Comparison of ENCODE assay signal across 8 cellular contexts in genomic region chr1:203673550-203674411, GRCh38. TPM values are rescaled to one million over a fixed set of nuclear protein-coding genes. Genes with fewer than 3 reads are reported as not detected.
DNase-seq lines count a peak whose midpoint lies in the region; ATAC-seq, FAIRE-seq and TF ChIP-seq lines count a peak whose summit lies in the region.

No MANE protein-coding gene starts in this region.

- POLR2A ChIA-PET in CD8-positive, alpha-beta T cell (lab: Charles Lee): interaction anchor here (0.7 to 3.2 kb wide), 7 partner anchors 9 to 349 kb away, joined by 3 to 28 read pairs (median 4); partner anchors contain the start of gene ATP2B4
- POLR2A ChIA-PET in GM12878 (lab: Charles Lee): interaction anchor here (0.6 to 1.0 kb wide), 2 partner anchors 14 to 349 kb away, joined by 4 to 6 read pairs; no protein-coding TSS in a partner anchor

- TF ChIP-seq POLR2A in GM12878 (IDR thresholded peaks at IDR 0.05; ENCODE audit: low read depth, low read length): no peak

- H3K4me1 ChIP-seq in CD8-positive, alpha-beta T cell (ENCODE audit: insufficient read depth, low read length): peaks cover 48% of the 10 kb centered on the region
- peaks cover 6% of the 10 kb centered on the region; the same call in 1 of the 2 replicates for H3K4me1 ChIP-seq in GM12878 (ENCODE audit: control insufficient read depth, insufficient read depth, low read length)
- peaks cover 27% of the 10 kb centered on the region for H3K4me1 ChIP-seq in keratinocyte (ENCODE audit: control insufficient read depth, extremely low read depth, insufficient read depth, low read length)

- no peaks in the 10 kb centered on the region for H3K27me3 ChIP-seq in CD8-positive, alpha-beta T cell (ENCODE audit: insufficient read depth, low read length)
- H3K27me3 ChIP-seq in GM12878 (replicated peaks in 1 of 2; ENCODE audit: control insufficient read depth in 2 of 2, insufficient read depth in 2 of 2, low read length in 1 of 2) (no peaks in the 10 kb centered on the region; a peak in 2 of 4 replicates), keratinocyte (ENCODE audit: control insufficient read depth, extremely low read depth, insufficient read depth, low read length) (no peaks in the 10 kb centered on the region)

- peaks cover 2% of the 10 kb centered on the region for H3K9me1 ChIP-seq in keratinocyte (ENCODE audit: control insufficient read depth, extremely low read depth, insufficient read depth, low read length)

- H3K4me1 Mint-ChIP-seq in CD8-positive, alpha-beta T cell (ENCODE audit: low read depth): peaks cover 66% of the 10 kb centered on the region

- FAIRE-seq in GM12878 (lab: Jason Lieb, UNC): peak; percentile 66
- FAIRE-seq in keratinocyte (lab: Jason Lieb, UNC): peak; percentile 76

- no peaks in the 10 kb centered on the region for H3K9me3 Mint-ChIP-seq in CD8-positive, alpha-beta T cell

- H3K4me2 ChIP-seq in GM12878 (ENCODE audit: control insufficient read depth, insufficient read depth) (no peak overlapping the region), keratinocyte (ENCODE audit: control insufficient read depth, extremely low read depth, insufficient read depth, low read depth, low read length) (peak overlapping the region; percentile 42)

- H3K9me3 ChIP-seq in CD8-positive, alpha-beta T cell (ENCODE audit: low read length): no peaks in the 10 kb centered on the region
- no peaks in the 10 kb centered on the region for H3K9me3 ChIP-seq in GM12878 (replicated peaks; ENCODE audit: control insufficient read depth, insufficient read depth, low read length)
- H3K9me3 ChIP-seq in keratinocyte (ENCODE audit: control insufficient read depth, low read depth, low read length): no peaks in the 10 kb centered on the region

- no peaks in the 10 kb centered on the region for H3K36me3 ChIP-seq in CD8-positive, alpha-beta T cell (ENCODE audit: insufficient read depth, low read length)
- no peaks in the 10 kb centered on the region for H3K36me3 ChIP-seq in GM12878 (ENCODE audit: control insufficient read depth in 2 of 2, insufficient read depth in 2 of 2, low read length in 1 of 2)
- peaks cover 2 to 9% of the 10 kb centered on the region in 2 experiments for H3K36me3 ChIP-seq in keratinocyte (ENCODE audit: control insufficient read depth in 2 of 2, extremely low read depth in 1 of 2, insufficient read depth in 2 of 2, low read length in 2 of 2)

- peaks cover 17% of the 10 kb centered on the region for H3K36me3 Mint-ChIP-seq in CD8-positive, alpha-beta T cell

- RAD21 ChIA-PET in GM12878 (lab: Charles Lee; ENCODE audit: unreplicated experiment): interaction anchor here (0.6 kb wide), 1 partner anchor 334 kb away, joined by 3 read pairs; no protein-coding TSS in a partner anchor

- dilution Hi-C loops in keratinocyte (cut with MboI; ENCODE audit: extremely low pct_ligation_motif_present, low sequenced_read_pairs): no loop called here

- H3K27me3 Mint-ChIP-seq in CD8-positive, alpha-beta T cell (ENCODE audit: low read depth): no peaks in the 10 kb centered on the region

- peak overlapping the region; percentile 56 for H3K4me3 Mint-ChIP-seq in CD8-positive, alpha-beta T cell

- H3K79me2 ChIP-seq in GM12878 (ENCODE audit: control insufficient read depth, insufficient read depth, low read length) (no peaks in the 10 kb centered on the region), keratinocyte (ENCODE audit: control insufficient read depth, insufficient read depth, low read length) (peaks cover 41% of the 10 kb centered on the region)

- no peaks in the 10 kb centered on the region for H4K20me1 ChIP-seq in GM12878 (ENCODE audit: control insufficient read depth, insufficient read depth)
- H4K20me1 ChIP-seq in keratinocyte (ENCODE audit: control insufficient read depth, extremely low read depth, insufficient read depth, low read length): no peaks in the 10 kb centered on the region

- peak; percentile 43 to 79 (median 69) for DNase-seq in CD8-positive, alpha-beta T cell
- peak; percentile 74 for DNase-seq in HT-29 (ENCODE audit: low spot score)
- peak; percentile 75 for DNase-seq in T1000 (lab: John Stamatoyannopoulos, UW)
- no peak for DNase-seq in GM12878 (ENCODE audit: low read depth, low spot score)
- no peak for DNase-seq in keratinocyte (ENCODE audit: low read depth, low spot score)
- peak; percentile 70 for DNase-seq in stimulated activated CD4-positive, alpha-beta T cell treated with anti-CD3 and anti-CD28 coated beads, Interleukin-15, amount 100 ng/mL, for 24 hours
- no peak for DNase-seq in mesenteric fat pad (ENCODE audit: low spot score)
- DNase-seq in occipital lobe (lab: John Stamatoyannopoulos, UW): no peak

- CTCF ChIA-PET in CD8-positive, alpha-beta T cell (lab: Charles Lee): interaction anchor here (0.7 to 3.1 kb wide), 15 partner anchors 14 to 166 kb away, joined by 3 to 20 read pairs (median 4); partner anchors contain the start of genes ATP2B4 and LAX1
- CTCF ChIA-PET in GM12878 (lab: Yijun Ruan, JAX): interaction anchor here (0.6 to 1.9 kb wide), 5 partner anchors 13 to 96 kb away, joined by 3 to 9 read pairs (median 3); no protein-coding TSS in a partner anchor

- no TSS peak for BruUV-seq in GM12878 (replicated peaks; lab: Mats Ljungman, UMichigan)

- peak; percentile 18; the same call in 1 of the 2 replicates for TF ChIP-seq RAD21 in GM12878 (IDR thresholded peaks at IDR 0.05; ENCODE audit: insufficient read depth, low read depth, low read length)

- H3K9ac ChIP-seq in GM12878 (ENCODE audit: control insufficient read depth, insufficient read depth, low read length) (no peak overlapping the region), keratinocyte (ENCODE audit: control insufficient read depth, extremely low read depth, insufficient read depth, low read length) (peak overlapping the region; percentile 8)

- ATAC-seq in CD8-positive, alpha-beta T cell: peak; percentile 88
- ATAC-seq in GM12878: peak; percentile 80

- in situ Hi-C loops in GM12878 (cut with MboI): no loop called here

- intact Hi-C loops in CD8-positive, alpha-beta T cell (cut with DNase I, micrococcal nuclease): loop anchor here (1.0 to 10.0 kb wide), 8 partner anchors 23 to 91 kb away; partner anchors contain the start of genes ATP2B4 (in 2 of the 2) and LAX1 (in 1 of the 2)
- intact Hi-C loops in GM12878 (cut with micrococcal nuclease; ENCODE audit: unreplicated experiment): no loop called here

- peak overlapping the region; percentile 66 for H2AFZ ChIP-seq in GM12878 (ENCODE audit: control insufficient read depth, low read depth, low read length)
- H2AFZ ChIP-seq in keratinocyte (ENCODE audit: control insufficient read depth, low read length): no peak overlapping the region

- peak; percentile 41 for TF ChIP-seq CTCF in CD8-positive, alpha-beta T cell (IDR thresholded peaks at IDR 0.05)
- TF ChIP-seq CTCF in GM12878 (IDR thresholded peaks at IDR 0.05 in 2 of 3, conservative IDR thresholded peaks at IDR 0.05 in 1 of 3; ENCODE audit: control insufficient read depth in 2 of 3, extremely low read depth in 1 of 3, insufficient read depth in 1 of 3, low read depth in 3 of 3, low read length in 3 of 3): peak; percentile 21 to 30 (median 22); a peak in 3 of 6 replicates
- TF ChIP-seq CTCF in keratinocyte (optimal IDR thresholded peaks at IDR 0.05 in 1 of 3, IDR thresholded peaks at IDR 0.05 in 1 of 3, conservative IDR thresholded peaks at IDR 0.05 in 1 of 3; ENCODE audit: extremely low read depth in 1 of 3, insufficient read depth in 2 of 3, low read length in 3 of 3): peak; percentile 22 to 45 (median 27)

- peak overlapping the region; percentile 98 for H3K27ac Mint-ChIP-seq in CD8-positive, alpha-beta T cell

- H3K4me3 ChIP-seq in CD8-positive, alpha-beta T cell (ENCODE audit: low read depth, low read length): no peak overlapping the region
- H3K4me3 ChIP-seq in GM12878: no peak overlapping the region
- no peak overlapping the region for H3K4me3 ChIP-seq in keratinocyte (ENCODE audit: control insufficient read depth in 2 of 3, extremely low read depth in 1 of 3, insufficient read depth in 2 of 3, low read depth in 1 of 3, low read length in 3 of 3)

- 20% methylated on average over 13 of the region's 13 CpGs for WGBS in GM12878 (ENCODE audit: insufficient coverage, insufficient replicate concordance, low lambda C conversion rate, missing lambda C conversion rate)

- no peak for TF ChIP-seq EP300 in GM12878 (IDR thresholded peaks at IDR 0.05; ENCODE audit: borderline replicate concordance in 1 of 2, control insufficient read depth in 1 of 2, low read depth in 2 of 2, low read length in 2 of 2)

- SMC1A ChIA-PET in GM12878 (lab: Charles Lee; ENCODE audit: uncharacterized antibody, unreplicated experiment): interaction anchor here (0.9 to 1.0 kb wide), 2 partner anchors 10 to 48 kb away, joined by 3 to 4 read pairs; partner anchors contain the start of gene ATP2B4

- H3K27ac ChIP-seq in CD8-positive, alpha-beta T cell (ENCODE audit: low read depth, low read length): peak overlapping the region; percentile 11
- H3K27ac ChIP-seq in GM12878 (ENCODE audit: control insufficient read depth, insufficient read depth): no peak overlapping the region
- peak overlapping the region; percentile 49 for H3K27ac ChIP-seq in keratinocyte (ENCODE audit: control insufficient read depth, insufficient read depth, low read length)

RNA-seq across cellular contexts. Expression of gene ATP2B4, which starts 47.1 kb away (rescaled TPM):
- 10 to 100 TPM; 10.6 to 12.0 TPM for total RNA-seq in CD8-positive, alpha-beta T cell
- 5.5 TPM in 2 replicates for total RNA-seq in HT-29 (2014; rRNA removed; shearing (Covaris generic))
- total RNA-seq in GM12878 (2013; cell fraction: nucleolus; rRNA removed): 50.4 and 52.6 TPM in 2 replicates
- total RNA-seq in GM12878 (2014; rRNA removed) (4.6 and 5.5 TPM in 2 replicates), GM12878 (2014; rRNA removed; fragmentation: Illumina TruSeq; extraction: Trizol) (5.5 and 5.7 TPM in 2 replicates), GM12878 (2021) (7.1 and 7.6 TPM in 2 replicates), mesenteric fat pad (122 TPM), occipital lobe (35.2 TPM)
- polyA plus RNA-seq in GM12878 (2011; ENCODE audit: low read depth): 0.76 TPM
- polyA plus RNA-seq in GM12878 (2011; rRNA removed) (2.5 and 3.0 TPM in 2 replicates), GM12878 (2014; fragmentation: Illumina TruSeq; extraction: Trizol) (8.4 and 10.0 TPM in 2 replicates), GM12878 (2014; fragmentation: Nextera tagmentation; extraction: Ambion mirVana) (1 to 10 TPM; 2.3 to 2.6 TPM), GM12878 (2014; rRNA removed) (5.5 and 6.3 TPM in 2 replicates), GM12878 (2016; fragmentation: Nextera tagmentation; extraction: Ambion mirVana) (1 to 10 TPM; 2.0 to 2.5 TPM), keratinocyte (76.9 to 112 TPM (median 84.8 TPM) in 3 replicates)
- 1.9 and 2.3 TPM in 2 replicates for polyA plus RNA-seq in GM12878 (2011; cell fraction: cytosol; rRNA removed)
- 3.5 and 3.7 TPM in 2 replicates for polyA plus RNA-seq in GM12878 (2011; cell fraction: nucleus; rRNA removed)
- polyA plus RNA-seq in GM12878 (2012): 1.2 and 1.6 TPM in 2 replicates
- polyA minus RNA-seq in GM12878 (2011; rRNA and poly(A)+ RNA removed): 6.0 and 9.1 TPM in 2 replicates
- polyA minus RNA-seq in GM12878 (2011; cell fraction: cytosol; rRNA and poly(A)+ RNA removed): 2.7 and 5.5 TPM in 2 replicates
- 1.3 and 3.3 TPM in 2 replicates for polyA minus RNA-seq in GM12878 (2011; cell fraction: nucleus; rRNA and poly(A)+ RNA removed)
- 27.7 TPM for polyA plus RNA-seq in keratinocyte (2011; ENCODE audit: low read depth)
- polyA plus RNA-seq in keratinocyte (2011; cell fraction: cytosol; rRNA removed): 26.3 and 45.0 TPM in 2 replicates
- 201 and 208 TPM in 2 replicates for polyA plus RNA-seq in keratinocyte (2011; cell fraction: nucleus; rRNA removed)
- polyA plus RNA-seq in keratinocyte (2012; ENCODE audit: low replicate concordance): 61.6 and 86.8 TPM in 2 replicates
- 144 to 335 TPM (median 224 TPM) in 3 replicates for polyA minus RNA-seq in keratinocyte
- 83.3 TPM for polyA minus RNA-seq in keratinocyte (2011; cell fraction: cytosol; rRNA and poly(A)+ RNA removed)
- 266 and 461 TPM in 2 replicates for polyA minus RNA-seq in keratinocyte (2011; cell fraction: nucleus; rRNA and poly(A)+ RNA removed)

Comparison
In these comparisons a context has a peak if more than half of its experiments do, and no peak if none do; other contexts are left out.
1. DNase-seq: peak in CD8-positive, alpha-beta T cell (7 of 7), HT-29 (single experiment), T1000 (single experiment) and stimulated activated CD4-positive, alpha-beta T cell treated with anti-CD3 and anti-CD28 coated beads, Interleukin-15, amount 100 ng/mL, for 24 hours (single experiment); none in GM12878 (single experiment), keratinocyte (single experiment), mesenteric fat pad (single experiment) and occipital lobe (single experiment).
2. Peak in every context shown above with its lines, with median percentiles within 50 percentile points of each other: CTCF ChIP-seq.